ENCODE assay signal across 14 cellular contexts in the genomic region with DNA sequence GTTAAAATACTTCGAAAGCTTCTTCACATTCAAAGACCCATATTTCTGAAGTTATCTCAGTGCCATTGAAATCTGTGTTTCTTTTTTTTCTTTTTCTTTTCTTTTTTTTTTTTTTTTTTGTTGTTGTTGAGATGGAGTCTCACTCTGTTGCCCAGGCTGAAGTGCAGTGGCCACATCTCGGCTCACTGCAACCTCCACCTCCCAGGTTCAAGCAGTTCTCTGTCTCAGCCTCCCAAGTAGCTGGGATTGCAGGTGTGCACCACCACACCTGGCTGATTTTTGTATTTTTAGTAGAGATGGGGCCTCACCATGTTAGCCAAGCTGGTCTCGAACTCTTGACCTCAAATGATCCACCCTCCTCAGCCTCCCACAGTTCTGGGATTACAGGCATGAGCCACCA. TPM values are rescaled to one million over a fixed set of nuclear protein-coding genes. Genes with fewer than 3 reads are reported as not detected.
"Had no signal": no experiment of that assay in that cellular context is flagged by ENCODE, and none has a peak within 500 bp of the region (broad histone marks: within the 10 kb centered on the region; RNA-seq: fewer than 3 reads in every experiment).

No MANE protein-coding gene starts in this region.

RNA-seq across cellular contexts. Expression of gene CIBAR2, which starts 58.0 kb away (rescaled TPM):
- total RNA-seq: activated CD8-positive, alpha-beta T cell treated with anti-CD3 and anti-CD28 coated beads for 36 hours; activated naive CD4-positive, alpha-beta T cell treated with anti-CD3 and anti-CD28 coated beads, Interleukin-2, amount 50 U/mL, for 72 hours; breast epithelium; endodermal cell; fibroblast of villous mesenchyme; heart right ventricle; left colon; lung microvascular endothelial cell; mesothelial cell of epicardium; occipital lobe; right lobe of liver; T-helper 2 cell treated with Interferon-gamma antibody and Interleukin-4, amounts not matched to agents 100 ng/mL and 5 ng/mL, for 36 hours had no signal
- polyA plus RNA-seq: heart right ventricle, keratinocyte, neural cell had no signal
